In the genomic region with DNA sequence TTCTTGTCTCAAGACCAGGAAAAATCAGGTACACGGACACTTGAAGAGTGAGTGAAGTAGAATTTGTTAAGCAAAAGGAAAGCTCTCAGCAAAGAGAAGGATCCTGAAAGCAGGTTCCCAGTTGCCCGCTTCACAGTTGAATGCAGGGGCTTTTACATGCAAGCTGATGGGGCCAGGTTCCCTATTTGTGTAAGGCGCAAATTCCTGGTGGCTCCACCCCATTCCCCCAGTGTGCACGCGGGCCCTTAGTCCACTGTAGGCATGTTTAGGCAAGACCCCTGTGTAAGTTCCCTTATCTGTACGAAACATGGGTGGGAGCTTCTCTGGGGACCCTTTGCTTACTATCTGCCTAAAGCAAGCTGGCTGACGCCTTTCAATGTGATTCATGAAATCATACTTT, we compare ENCODE assay signal across 1 cellular context.
TF ChIP-seq lines count a peak whose summit lies in the region.

No MANE protein-coding gene starts in this region.

TF ChIP-seq in GM23338, 12 proteins besides CTCF, POLR2A, EP300 and RAD21 (continued from another document):
- TF ChIP-seq, protein P1, sequence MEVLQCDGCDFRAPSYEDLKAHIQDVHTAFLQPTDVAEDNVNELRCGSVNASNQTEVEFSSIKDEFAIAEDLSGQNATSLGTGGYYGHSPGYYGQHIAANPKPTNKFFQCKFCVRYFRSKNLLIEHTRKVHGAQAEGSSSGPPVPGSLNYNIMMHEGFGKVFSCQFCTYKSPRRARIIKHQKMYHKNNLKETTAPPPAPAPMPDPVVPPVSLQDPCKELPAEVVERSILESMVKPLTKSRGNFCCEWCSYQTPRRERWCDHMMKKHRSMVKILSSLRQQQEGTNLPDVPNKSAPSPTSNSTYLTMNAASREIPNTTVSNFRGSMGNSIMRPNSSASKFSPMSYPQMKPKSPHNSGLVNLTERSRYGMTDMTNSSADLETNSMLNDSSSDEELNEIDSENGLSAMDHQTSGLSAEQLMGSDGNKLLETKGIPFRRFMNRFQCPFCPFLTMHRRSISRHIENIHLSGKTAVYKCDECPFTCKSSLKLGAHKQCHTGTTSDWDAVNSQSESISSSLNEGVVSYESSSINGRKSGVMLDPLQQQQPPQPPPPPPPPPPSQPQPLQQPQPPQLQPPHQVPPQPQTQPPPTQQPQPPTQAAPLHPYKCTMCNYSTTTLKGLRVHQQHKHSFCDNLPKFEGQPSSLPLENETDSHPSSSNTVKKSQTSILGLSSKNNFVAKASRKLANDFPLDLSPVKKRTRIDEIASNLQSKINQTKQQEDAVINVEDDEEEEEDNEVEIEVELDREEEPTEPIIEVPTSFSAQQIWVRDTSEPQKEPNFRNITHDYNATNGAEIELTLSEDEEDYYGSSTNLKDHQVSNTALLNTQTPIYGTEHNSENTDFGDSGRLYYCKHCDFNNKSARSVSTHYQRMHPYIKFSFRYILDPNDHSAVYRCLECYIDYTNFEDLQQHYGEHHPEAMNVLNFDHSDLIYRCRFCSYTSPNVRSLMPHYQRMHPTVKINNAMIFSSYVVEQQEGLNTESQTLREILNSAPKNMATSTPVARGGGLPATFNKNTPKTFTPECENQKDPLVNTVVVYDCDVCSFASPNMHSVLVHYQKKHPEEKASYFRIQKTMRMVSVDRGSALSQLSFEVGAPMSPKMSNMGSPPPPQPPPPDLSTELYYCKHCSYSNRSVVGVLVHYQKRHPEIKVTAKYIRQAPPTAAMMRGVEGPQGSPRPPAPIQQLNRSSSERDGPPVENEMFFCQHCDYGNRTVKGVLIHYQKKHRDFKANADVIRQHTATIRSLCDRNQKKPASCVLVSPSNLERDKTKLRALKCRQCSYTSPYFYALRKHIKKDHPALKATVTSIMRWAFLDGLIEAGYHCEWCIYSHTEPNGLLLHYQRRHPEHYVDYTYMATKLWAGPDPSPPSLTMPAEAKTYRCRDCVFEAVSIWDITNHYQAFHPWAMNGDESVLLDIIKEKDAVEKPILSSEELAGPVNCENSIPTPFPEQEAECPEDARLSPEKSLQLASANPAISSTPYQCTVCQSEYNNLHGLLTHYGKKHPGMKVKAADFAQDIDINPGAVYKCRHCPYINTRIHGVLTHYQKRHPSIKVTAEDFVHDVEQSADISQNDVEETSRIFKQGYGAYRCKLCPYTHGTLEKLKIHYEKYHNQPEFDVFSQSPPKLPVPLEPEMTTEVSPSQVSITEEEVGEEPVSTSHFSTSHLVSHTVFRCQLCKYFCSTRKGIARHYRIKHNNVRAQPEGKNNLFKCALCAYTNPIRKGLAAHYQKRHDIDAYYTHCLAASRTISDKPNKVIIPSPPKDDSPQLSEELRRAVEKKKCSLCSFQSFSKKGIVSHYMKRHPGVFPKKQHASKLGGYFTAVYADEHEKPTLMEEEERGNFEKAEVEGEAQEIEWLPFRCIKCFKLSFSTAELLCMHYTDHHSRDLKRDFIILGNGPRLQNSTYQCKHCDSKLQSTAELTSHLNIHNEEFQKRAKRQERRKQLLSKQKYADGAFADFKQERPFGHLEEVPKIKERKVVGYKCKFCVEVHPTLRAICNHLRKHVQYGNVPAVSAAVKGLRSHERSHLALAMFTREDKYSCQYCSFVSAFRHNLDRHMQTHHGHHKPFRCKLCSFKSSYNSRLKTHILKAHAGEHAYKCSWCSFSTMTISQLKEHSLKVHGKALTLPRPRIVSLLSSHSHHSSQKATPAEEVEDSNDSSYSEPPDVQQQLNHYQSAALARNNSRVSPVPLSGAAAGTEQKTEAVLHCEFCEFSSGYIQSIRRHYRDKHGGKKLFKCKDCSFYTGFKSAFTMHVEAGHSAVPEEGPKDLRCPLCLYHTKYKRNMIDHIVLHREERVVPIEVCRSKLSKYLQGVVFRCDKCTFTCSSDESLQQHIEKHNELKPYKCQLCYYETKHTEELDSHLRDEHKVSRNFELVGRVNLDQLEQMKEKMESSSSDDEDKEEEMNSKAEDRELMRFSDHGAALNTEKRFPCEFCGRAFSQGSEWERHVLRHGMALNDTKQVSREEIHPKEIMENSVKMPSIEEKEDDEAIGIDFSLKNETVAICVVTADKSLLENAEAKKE (CRISPR knock-in tag; IDR thresholded peaks at IDR 0.05) = no peak
- TF ChIP-seq STAT1 (IDR thresholded peaks at IDR 0.05; ENCODE audit: unreplicated experiment) (no peak), EZH2 (IDR thresholded peaks at IDR 0.05; ENCODE audit: low read depth, unreplicated experiment) (no peak)
- TF ChIP-seq, protein P2, sequence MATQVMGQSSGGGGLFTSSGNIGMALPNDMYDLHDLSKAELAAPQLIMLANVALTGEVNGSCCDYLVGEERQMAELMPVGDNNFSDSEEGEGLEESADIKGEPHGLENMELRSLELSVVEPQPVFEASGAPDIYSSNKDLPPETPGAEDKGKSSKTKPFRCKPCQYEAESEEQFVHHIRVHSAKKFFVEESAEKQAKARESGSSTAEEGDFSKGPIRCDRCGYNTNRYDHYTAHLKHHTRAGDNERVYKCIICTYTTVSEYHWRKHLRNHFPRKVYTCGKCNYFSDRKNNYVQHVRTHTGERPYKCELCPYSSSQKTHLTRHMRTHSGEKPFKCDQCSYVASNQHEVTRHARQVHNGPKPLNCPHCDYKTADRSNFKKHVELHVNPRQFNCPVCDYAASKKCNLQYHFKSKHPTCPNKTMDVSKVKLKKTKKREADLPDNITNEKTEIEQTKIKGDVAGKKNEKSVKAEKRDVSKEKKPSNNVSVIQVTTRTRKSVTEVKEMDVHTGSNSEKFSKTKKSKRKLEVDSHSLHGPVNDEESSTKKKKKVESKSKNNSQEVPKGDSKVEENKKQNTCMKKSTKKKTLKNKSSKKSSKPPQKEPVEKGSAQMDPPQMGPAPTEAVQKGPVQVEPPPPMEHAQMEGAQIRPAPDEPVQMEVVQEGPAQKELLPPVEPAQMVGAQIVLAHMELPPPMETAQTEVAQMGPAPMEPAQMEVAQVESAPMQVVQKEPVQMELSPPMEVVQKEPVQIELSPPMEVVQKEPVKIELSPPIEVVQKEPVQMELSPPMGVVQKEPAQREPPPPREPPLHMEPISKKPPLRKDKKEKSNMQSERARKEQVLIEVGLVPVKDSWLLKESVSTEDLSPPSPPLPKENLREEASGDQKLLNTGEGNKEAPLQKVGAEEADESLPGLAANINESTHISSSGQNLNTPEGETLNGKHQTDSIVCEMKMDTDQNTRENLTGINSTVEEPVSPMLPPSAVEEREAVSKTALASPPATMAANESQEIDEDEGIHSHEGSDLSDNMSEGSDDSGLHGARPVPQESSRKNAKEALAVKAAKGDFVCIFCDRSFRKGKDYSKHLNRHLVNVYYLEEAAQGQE (IDR thresholded peaks at IDR 0.05; ENCODE audit: unreplicated experiment) = no peak
